ENCODE assay signal across 10 cellular contexts in the genomic region with DNA sequence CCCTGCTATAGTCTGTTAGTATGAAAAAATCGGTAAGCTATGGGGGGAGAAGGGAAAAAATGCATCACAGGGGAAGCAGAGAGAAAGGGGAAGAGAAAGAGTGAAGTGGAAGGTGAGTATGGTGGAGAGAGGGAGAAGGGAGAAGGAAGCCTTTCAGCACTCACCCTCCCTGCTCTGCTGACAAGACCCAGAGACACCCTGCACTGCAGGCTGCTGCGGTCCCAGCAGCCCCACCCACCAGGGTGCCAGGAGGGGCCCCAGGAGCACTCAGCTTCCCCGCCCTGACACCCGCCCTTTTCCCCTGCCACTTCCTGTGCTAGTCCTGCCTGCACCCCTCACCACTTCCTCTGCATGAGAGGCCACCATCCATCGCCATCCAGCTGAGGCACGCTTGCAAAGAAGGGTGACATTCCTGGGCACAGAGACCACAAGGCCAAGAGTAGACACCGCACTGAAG. TPM values are rescaled to one million over a fixed set of nuclear protein-coding genes. Genes with fewer than 3 reads are reported as not detected.
DNase-seq lines count a peak whose midpoint lies in the region; ATAC-seq and TF ChIP-seq lines count a peak whose summit lies in the region.
"Had no signal": no experiment of that assay in that cellular context is flagged by ENCODE, and none has a peak within 500 bp of the region (broad histone marks: within the 10 kb centered on the region; RNA-seq: fewer than 3 reads in every experiment).

No MANE protein-coding gene starts in this region.

- peaks cover 76 to 81% of the 10 kb centered on the region in 2 donors for H3K4me1 ChIP-seq in naive thymus-derived CD4-positive, alpha-beta T cell (ENCODE audit: control insufficient read depth in 2 of 2, insufficient read depth in 2 of 2, low read length in 2 of 2)
- H3K4me1 ChIP-seq in thymus (ENCODE audit: control insufficient read depth, insufficient read depth, low read length) (peaks cover 48% of the 10 kb centered on the region), uterus (no peaks in the 10 kb centered on the region)

- POLR2A ChIA-PET in naive thymus-derived CD4-positive, alpha-beta T cell (lab: Charles Lee), result interaction anchor here (0.6 to 14.6 kb wide), 26 partner anchors 10 to 1889 kb away, joined by 3 to 562 read pairs (median 8); a partner anchor contains a TSS

- no peaks in the 10 kb centered on the region for H3K9me3 ChIP-seq in naive thymus-derived CD4-positive, alpha-beta T cell (ENCODE audit: control insufficient read depth in 2 of 3, low read length in 3 of 3)
- H3K9me3 ChIP-seq in thymus (ENCODE audit: control insufficient read depth) (no peaks in the 10 kb centered on the region), uterus (no peaks in the 10 kb centered on the region)
- H3K9me3 ChIP-seq: SJSA1 had no signal

- peaks cover 0 to 8% (median 0%) of the 10 kb centered on the region in 3 experiments for H3K36me3 ChIP-seq in naive thymus-derived CD4-positive, alpha-beta T cell (ENCODE audit: control insufficient read depth in 2 of 3, insufficient read depth in 3 of 3, low read length in 3 of 3)
- H3K36me3 ChIP-seq in thymus (ENCODE audit: control insufficient read depth, insufficient read depth) (peaks cover 9% of the 10 kb centered on the region), uterus (no peaks in the 10 kb centered on the region)

- peak overlapping the region; percentile 94 to 100 (median 98) for H3K27ac Mint-ChIP-seq in naive thymus-derived CD4-positive, alpha-beta T cell

- H3K36me3 Mint-ChIP-seq in naive thymus-derived CD4-positive, alpha-beta T cell, result peaks cover 0 to 61% (median 10%) of the 10 kb centered on the region in 5 donors

- TF ChIP-seq CTCF in uterus (IDR thresholded peaks at IDR 0.05), result no peak

- H3K4me1 Mint-ChIP-seq in naive thymus-derived CD4-positive, alpha-beta T cell, result peaks cover 70 to 97% (median 92%) of the 10 kb centered on the region in 7 donors

- peak overlapping the region; percentile 58 for H3K4me3 ChIP-seq in naive thymus-derived CD4-positive, alpha-beta T cell (ENCODE audit: low read length)
- peak overlapping the region; percentile 24 for H3K4me3 ChIP-seq in thymus (ENCODE audit: low read length)
- H3K4me3 ChIP-seq in uterus, result no peak overlapping the region
- H3K4me3 ChIP-seq: SJSA1 had no signal

- CTCF ChIA-PET in naive thymus-derived CD4-positive, alpha-beta T cell (lab: Charles Lee), result interaction anchor here (0.5 to 5.5 kb wide), 10 partner anchors 9 to 116 kb away, joined by 3 to 113 read pairs (median 4); a partner anchor contains a TSS

- 5% methylated on average over 7 of the region's 7 CpGs for WGBS in thymus

- H3K4me3 Mint-ChIP-seq in naive thymus-derived CD4-positive, alpha-beta T cell, result peak overlapping the region; percentile 87 to 99 (median 94)

- DNase-seq in activated gamma-delta T cell treated with anti-CD3 and anti-CD28 coated beads, Interleukin-2, amount 50 U/mL, for 16 hours (ENCODE audit: low read depth), result peak; percentile 90
- DNase-seq in naive thymus-derived CD4-positive, alpha-beta T cell, result peak; percentile 55 to 93 (median 88)
- DNase-seq in OCI-M2 (lab: John Stamatoyannopoulos, UW; ENCODE audit: unreplicated experiment) (no peak), uterus (no peak)

- H3K9me3 Mint-ChIP-seq in naive thymus-derived CD4-positive, alpha-beta T cell, result peaks cover 0 to 2% (median 0%) of the 10 kb centered on the region in 11 donors

- peak; percentile 55 for ATAC-seq in GM18858 (IDR thresholded peaks at IDR 0.05; ENCODE audit: unreplicated experiment)
- peak; percentile 43 for ATAC-seq in HG02970 (IDR thresholded peaks at IDR 0.05; ENCODE audit: low FRiP score, unreplicated experiment)
- peak; percentile 83 for ATAC-seq in naive thymus-derived CD4-positive, alpha-beta T cell

- no peaks in the 10 kb centered on the region for H3K27me3 ChIP-seq in naive thymus-derived CD4-positive, alpha-beta T cell (ENCODE audit: control insufficient read depth in 2 of 2, insufficient read depth in 2 of 2, low read length in 2 of 2)
- H3K27me3 ChIP-seq in thymus (ENCODE audit: control insufficient read depth, insufficient read depth), result no peaks in the 10 kb centered on the region
- H3K27me3 ChIP-seq in uterus, result no peaks in the 10 kb centered on the region
- H3K27me3 ChIP-seq: SJSA1 had no signal

- H3K27ac ChIP-seq in naive thymus-derived CD4-positive, alpha-beta T cell (ENCODE audit: low read depth, low read length), result peak overlapping the region; percentile 92
- H3K27ac ChIP-seq in thymus (ENCODE audit: low read depth), result peak overlapping the region; percentile 91
- H3K27ac ChIP-seq in uterus, result no peak overlapping the region
- H3K27ac ChIP-seq: SJSA1 had no signal

- TF ChIP-seq POLR2A in Raji (IDR thresholded peaks at IDR 0.05; ENCODE audit: insufficient read depth, low read depth, low read length), result peak; percentile 91
- TF ChIP-seq POLR2A in uterus (IDR thresholded peaks at IDR 0.05), result no peak

- intact Hi-C loops in naive thymus-derived CD4-positive, alpha-beta T cell (cut with micrococcal nuclease), result loop anchor here (1.0 to 10.0 kb wide), 14 partner anchors 12 to 1910 kb away; a partner anchor contains a TSS
- intact Hi-C loops in uterus (cut with DNase I; ENCODE audit: low total_unique reads), result no loop called here

- H3K27me3 Mint-ChIP-seq in naive thymus-derived CD4-positive, alpha-beta T cell, result no peaks in the 10 kb centered on the region

RNA-seq across cellular contexts. Expression of a gene that starts 12.7 kb away (rescaled TPM):
- 100 to 1,000 TPM; 244 to 474 (median 311) TPM for total RNA-seq in naive thymus-derived CD4-positive, alpha-beta T cell
- 100 to 1,000 TPM in 1 of 2 donors, 10 to 100 TPM in 1; 55.7 to 141 TPM for polyA plus RNA-seq in naive thymus-derived CD4-positive, alpha-beta T cell
- polyA plus RNA-seq in thymus, result 44.9 TPM
- 10 to 100 TPM in 2 of 4 donors, 1 to 10 TPM in 2; 3.3 to 24.6 (median 13.4) TPM for total RNA-seq in uterus

RNA-seq across cellular contexts. Expression of a gene that starts 18.7 kb away (rescaled TPM):
- not detected for total RNA-seq in naive thymus-derived CD4-positive, alpha-beta T cell
- polyA plus RNA-seq in naive thymus-derived CD4-positive, alpha-beta T cell, result not detected
- not detected for polyA plus RNA-seq in thymus
- total RNA-seq in uterus, result not detected
- total RNA-seq: myocyte, SJSA1 had no signal

Comparison
In these comparisons a context has a peak if more than half of its experiments do, and no peak if none do; other contexts are left out.
1. DNase-seq: peak in activated gamma-delta T cell treated with anti-CD3 and anti-CD28 coated beads, Interleukin-2, amount 50 U/mL, for 16 hours (single experiment) and naive thymus-derived CD4-positive, alpha-beta T cell (9 of 9); none in OCI-M2 (single experiment) and uterus (0 of 2).
2. H3K27ac ChIP-seq: peak in naive thymus-derived CD4-positive, alpha-beta T cell (single experiment) and thymus (single experiment); none in uterus (0 of 2).
3. H3K4me3 ChIP-seq: peak in naive thymus-derived CD4-positive, alpha-beta T cell (single experiment) and thymus (single experiment); none in uterus (0 of 2).
4. RNA of a gene that starts 12.7 kb away (total RNA-seq): 244 to 474 TPM in naive thymus-derived CD4-positive, alpha-beta T cell; 3.3 to 24.6 TPM in uterus; every median in the first group is over 4 times any median in the second.
5. Peak in every context shown above with its lines, with median percentiles within 50 percentile points of each other: ATAC-seq.